Comparison of ENCODE assay signal across 8 cellular contexts in genomic region chr5:64690417-64691151, GRCh38. TPM values are rescaled to one million over a fixed set of nuclear protein-coding genes. Genes with fewer than 3 reads are reported as not detected.
A peak's percentile ranks its signal among the peaks of the same experiment; 100 is the strongest.
DNase-seq lines count a peak whose midpoint lies in the region; ATAC-seq and TF ChIP-seq lines count a peak whose summit lies in the region.

SHISAL2B (plus strand) TSS chr5:64690503; CDS start chr5:64690624, 121 bp downstream.

- ATAC-seq in PC-3 = peak; percentile 67

- no peak for DNase-seq in activated naive CD4-positive, alpha-beta T cell treated with anti-CD3 and anti-CD28 coated beads, Interleukin-2, amount 50 U/mL, for 16 hours
- no peak for DNase-seq in PC-3
- DNase-seq in epithelial cell of esophagus (ENCODE audit: low read depth) = peak; percentile 31
- DNase-seq in neuronal stem cell (ENCODE audit: low spot score) = peak; percentile 65
- DNase-seq in GM19238 (ENCODE audit: insufficient read length, low spot score) = no peak
- DNase-seq in activated CD4-positive, CD25-positive, alpha-beta regulatory T cell (lab: John Stamatoyannopoulos, UW) = no peak
- no peak for DNase-seq in substantia nigra (lab: John Stamatoyannopoulos, UW)

- CTCF ChIA-PET in PC-3 (lab: Charles Lee) = no interaction called here

- H3K27ac ChIP-seq in PC-3 (ENCODE audit: low read length) (no peak within 1 kb of the TSS), neuronal stem cell (replicated peaks; ENCODE audit: low read length) (peak within 1 kb of the TSS; percentile 68), substantia nigra (ENCODE audit: low read depth, low read length, poor library complexity, severe bottlenecking) (no peak within 1 kb of the TSS)

- H3K14ac ChIP-seq in neuronal stem cell (ENCODE audit: low read length) = no peak within 1 kb of the TSS

- H3K4me1 ChIP-seq in PC-3 (ENCODE audit: insufficient read depth, low read length) (peaks cover 9% of the 10 kb centered on the region; the same call in 1 of the 2 replicates), neuronal stem cell (ENCODE audit: control insufficient read depth in 2 of 2, insufficient read depth in 1 of 2, low read depth in 1 of 2, low read length in 2 of 2) (peaks cover 0 to 4% of the 10 kb centered on the region in 2 donors)

- H3K27ac Mint-ChIP-seq in activated naive CD4-positive, alpha-beta T cell treated with anti-CD3 and anti-CD28 coated beads, Interleukin-2, amount 50 U/mL, for 24 hours = no peak within 1 kb of the TSS

- peak within 1 kb of the TSS; percentile 53 for H2BK120ac ChIP-seq in neuronal stem cell (ENCODE audit: low read depth, low read length)

- TF ChIP-seq CTCF in PC-3 (conservative IDR thresholded peaks at IDR 0.05; ENCODE audit: low read depth, low read length) (no peak), epithelial cell of esophagus (IDR thresholded peaks at IDR 0.05; ENCODE audit: insufficient read depth, low read depth, low read length, missing control alignments) (no peak)

- no peaks in the 10 kb centered on the region for H3K9me3 Mint-ChIP-seq in activated naive CD4-positive, alpha-beta T cell treated with anti-CD3 and anti-CD28 coated beads, Interleukin-2, amount 50 U/mL, for 24 hours

- peak within 1 kb of the TSS; percentile 74 for H4K91ac ChIP-seq in neuronal stem cell (ENCODE audit: low read depth, low read length, poor library complexity)

- peak within 1 kb of the TSS; percentile 99 for H3K18ac ChIP-seq in neuronal stem cell (ENCODE audit: low read length)

- H3K27me3 ChIP-seq in PC-3 (ENCODE audit: low read length) (no peaks in the 10 kb centered on the region), neuronal stem cell (ENCODE audit: control insufficient read depth in 3 of 3, insufficient read depth in 3 of 3, low read depth in 1 of 3, low read length in 3 of 3) (peaks cover 0 to 88% (median 0%) of the 10 kb centered on the region in 3 experiments)

- peak within 1 kb of the TSS; percentile 82 for H3K23ac ChIP-seq in neuronal stem cell (ENCODE audit: low read depth, low read length, poor library complexity)

- H3K79me2 ChIP-seq in PC-3 (ENCODE audit: low read length) = no peaks in the 10 kb centered on the region

- BruUV-seq in PC-3 (replicated peaks; lab: Mats Ljungman, UMichigan) = no TSS peak

- peak within 1 kb of the TSS; percentile 71 for H3K4ac ChIP-seq in neuronal stem cell (ENCODE audit: low read length)

- H2BK12ac ChIP-seq in neuronal stem cell (ENCODE audit: low read length) = peak within 1 kb of the TSS; percentile 65

- H2BK15ac ChIP-seq in neuronal stem cell (ENCODE audit: low read length) = peak within 1 kb of the TSS; percentile 97

- no peaks in the 10 kb centered on the region for H3K36me3 Mint-ChIP-seq in activated naive CD4-positive, alpha-beta T cell treated with anti-CD3 and anti-CD28 coated beads, Interleukin-2, amount 50 U/mL, for 24 hours

- peaks cover 44% of the 10 kb centered on the region for H3K27me3 Mint-ChIP-seq in activated naive CD4-positive, alpha-beta T cell treated with anti-CD3 and anti-CD28 coated beads, Interleukin-2, amount 50 U/mL, for 24 hours

- peak within 1 kb of the TSS; percentile 87 for H4K8ac ChIP-seq in neuronal stem cell (ENCODE audit: low read depth, low read length)

- no peaks in the 10 kb centered on the region for H3K9me2 ChIP-seq in PC-3 (replicated peaks; ENCODE audit: low read length)

- H2AFZ ChIP-seq in PC-3 (ENCODE audit: low read length) (peak within 1 kb of the TSS; percentile 85), neuronal stem cell (ENCODE audit: low read length) (peak within 1 kb of the TSS; percentile 92)

- POLR2A ChIA-PET in PC-3 (lab: Charles Lee; ENCODE audit: unreplicated experiment) = no interaction called here

- H2AK5ac ChIP-seq in neuronal stem cell (ENCODE audit: low read depth, low read length) = peak within 1 kb of the TSS; percentile 29

- no peaks in the 10 kb centered on the region for H4K20me1 ChIP-seq in PC-3 (ENCODE audit: low read length)

- H3K79me1 ChIP-seq in neuronal stem cell (ENCODE audit: low read depth, low read length) = no peaks in the 10 kb centered on the region

- H3K9me3 ChIP-seq in PC-3 (ENCODE audit: low read length) (no peaks in the 10 kb centered on the region), neuronal stem cell (replicated peaks in 1 of 2; ENCODE audit: control insufficient read depth in 2 of 2, insufficient read depth in 1 of 2, low read depth in 1 of 2, low read length in 2 of 2) (no peaks in the 10 kb centered on the region)

- H3F3A ChIP-seq in PC-3 (ENCODE audit: low read length, unreplicated experiment) = no peaks in the 10 kb centered on the region

- no peaks in the 10 kb centered on the region for H3K36me3 ChIP-seq in PC-3 (ENCODE audit: low read depth, low read length)
- H3K36me3 ChIP-seq in neuronal stem cell (replicated peaks in 1 of 2; ENCODE audit: control insufficient read depth in 2 of 2, insufficient read depth in 2 of 2, low read length in 2 of 2) = peaks cover 0 to 2% of the 10 kb centered on the region in 2 donors

- intact Hi-C loops in PC-3 (cut with micrococcal nuclease) = no loop called here

- H3K4me3 ChIP-seq in PC-3 (ENCODE audit: low read length) (peak within 1 kb of the TSS; percentile 64), epithelial cell of esophagus (ENCODE audit: low read length) (peak within 1 kb of the TSS; percentile 25), neuronal stem cell (ENCODE audit: low read length in 2 of 2) (peak within 1 kb of the TSS; percentile 37 to 83)

- no CpG with 5 or more reads among the region's 71 CpGs for WGBS in neuronal stem cell (ENCODE audit: extremely low coverage in 2 of 2, insufficient read length in 2 of 2, insufficient replicate concordance in 1 of 2), 2 donors

- H2BK5ac ChIP-seq in neuronal stem cell (ENCODE audit: low read length) = peak within 1 kb of the TSS; percentile 94

- H3K4me1 Mint-ChIP-seq in activated naive CD4-positive, alpha-beta T cell treated with anti-CD3 and anti-CD28 coated beads, Interleukin-2, amount 50 U/mL, for 24 hours = peaks cover 7% of the 10 kb centered on the region

- H3K9ac ChIP-seq in PC-3 (ENCODE audit: low read length) = no peak within 1 kb of the TSS
- peak within 1 kb of the TSS; percentile 92 for H3K9ac ChIP-seq in neuronal stem cell (ENCODE audit: low read depth, low read length, poor library complexity)

- H3K4me2 ChIP-seq in PC-3 (ENCODE audit: low read length) = peak within 1 kb of the TSS; percentile 88
- peak within 1 kb of the TSS; percentile 92 for H3K4me2 ChIP-seq in neuronal stem cell (ENCODE audit: insufficient read depth, low read length, poor library complexity, severe bottlenecking)

- H3K4me3 Mint-ChIP-seq in activated naive CD4-positive, alpha-beta T cell treated with anti-CD3 and anti-CD28 coated beads, Interleukin-2, amount 50 U/mL, for 24 hours = peak within 1 kb of the TSS; percentile 41

RNA-seq across cellular contexts. Expression of gene SHISAL2B, which starts in this region (rescaled TPM):
- 0.62 TPM in 1 of 2 replicates, not detected in the other for total RNA-seq in PC-3 (2014; rRNA removed)
- polyA plus RNA-seq in neuronal stem cell (2013, experiment 1 of 2) = 26.0 TPM
- polyA plus RNA-seq in neuronal stem cell (2013, experiment 2 of 2) = 24.9 TPM

Comparison
In these comparisons a context has a peak if more than half of its experiments do, and no peak if none do; other contexts are left out.
1. Peak in ATAC-seq, H3K4me3 ChIP-seq and H3K4me2 ChIP-seq in PC-3; RNA of the gene not detected or under 1 TPM.
2. DNase-seq: peak in epithelial cell of esophagus (single experiment) and neuronal stem cell (single experiment); none in activated naive CD4-positive, alpha-beta T cell treated with anti-CD3 and anti-CD28 coated beads, Interleukin-2, amount 50 U/mL, for 16 hours (single experiment), PC-3 (single experiment), GM19238 (single experiment), activated CD4-positive, CD25-positive, alpha-beta regulatory T cell (0 of 4) and substantia nigra (0 of 49).
3. Peak in every context shown above with its lines, with median percentiles within 50 percentile points of each other: H3K4me3 ChIP-seq.